Comparison of ENCODE assay signal across 11 cellular contexts in genomic region chr9:107738789-107739188, GRCh38.
DNase-seq lines count a peak whose midpoint lies in the region; TF ChIP-seq lines count a peak whose summit lies in the region.
"Had no signal": no experiment of that assay in that cellular context is flagged by ENCODE, and none has a peak within 500 bp of the region (broad histone marks: within the 10 kb centered on the region; RNA-seq: fewer than 3 reads in every experiment).

No MANE protein-coding gene starts in this region.

- no peak overlapping the region for H3K9ac ChIP-seq in mesendoderm (ENCODE audit: low read length)

- TF ChIP-seq EP300 in suprapubic skin (IDR thresholded peaks at IDR 0.05), result no peak

- intact Hi-C loops in ascending aorta (cut with DNase I), result loop anchor here (10.0 kb wide), 1 partner anchor 706 kb away; no protein-coding TSS in a partner anchor

- H3K23ac ChIP-seq in mesendoderm (ENCODE audit: low read length), result no peak overlapping the region

- no peak overlapping the region for H3K18ac ChIP-seq in mesendoderm (ENCODE audit: low read length)

- no peaks in the 10 kb centered on the region for H3K79me1 ChIP-seq in mesendoderm (ENCODE audit: low read length)

- H3K4me3 Mint-ChIP-seq in HFFc6, result peak overlapping the region; percentile 22; the same call in 1 of the 2 replicates
- no peak overlapping the region for H3K4me3 Mint-ChIP-seq in activated naive CD8-positive, alpha-beta T cell treated with anti-CD3 and anti-CD28 coated beads for 36 hours
- H3K4me3 Mint-ChIP-seq: activated naive CD8-positive, alpha-beta T cell treated with anti-CD3 and anti-CD28 coated beads, Interleukin-2, amount 10 ng/mL, durations not matched to agents 7 days and 5 days; endodermal cell had no signal

- no peak overlapping the region for H4K8ac ChIP-seq in mesendoderm (ENCODE audit: low read depth, low read length)

- no peak overlapping the region for H2BK15ac ChIP-seq in mesendoderm (replicated peaks; ENCODE audit: low read depth)

- H3K4me1 ChIP-seq in ascending aorta, result peaks cover 4 to 32% of the 10 kb centered on the region in 2 donors
- H3K4me1 ChIP-seq in suprapubic skin, result peaks cover 63% of the 10 kb centered on the region
- no peaks in the 10 kb centered on the region for H3K4me1 ChIP-seq in mesendoderm (ENCODE audit: control insufficient read depth, low read depth, low read length)

- 60% methylated on average over 2 of the region's 2 CpGs for WGBS in suprapubic skin
- WGBS in mesendoderm (ENCODE audit: extremely low coverage, insufficient coverage, low lambda C conversion rate), result no CpG with 5 or more reads among the region's 2 CpGs

- H3K9me3 ChIP-seq in ascending aorta (no peaks in the 10 kb centered on the region), suprapubic skin (no peaks in the 10 kb centered on the region)

- no peaks in the 10 kb centered on the region; the same call in 1 of the 2 replicates for H3K27me3 Mint-ChIP-seq in HFFc6 (ENCODE audit: insufficient read depth)
- H3K27me3 Mint-ChIP-seq in activated naive CD8-positive, alpha-beta T cell treated with anti-CD3 and anti-CD28 coated beads for 36 hours, result no peaks in the 10 kb centered on the region
- H3K27me3 Mint-ChIP-seq: activated naive CD8-positive, alpha-beta T cell treated with anti-CD3 and anti-CD28 coated beads, Interleukin-2, amount 10 ng/mL, durations not matched to agents 7 days and 5 days had no signal

- H3K36me3 Mint-ChIP-seq in HFFc6 (ENCODE audit: low read depth), result no peaks in the 10 kb centered on the region
- no peaks in the 10 kb centered on the region for H3K36me3 Mint-ChIP-seq in activated naive CD8-positive, alpha-beta T cell treated with anti-CD3 and anti-CD28 coated beads for 36 hours
- H3K36me3 Mint-ChIP-seq: activated naive CD8-positive, alpha-beta T cell treated with anti-CD3 and anti-CD28 coated beads, Interleukin-2, amount 10 ng/mL, durations not matched to agents 7 days and 5 days had no signal

- peak overlapping the region; percentile 77 to 87 for H3K27ac ChIP-seq in ascending aorta
- H3K27ac ChIP-seq in suprapubic skin, result peak overlapping the region; percentile 85
- no peak overlapping the region for H3K27ac ChIP-seq in mesendoderm (ENCODE audit: low read depth, low read length)

- H3K27ac Mint-ChIP-seq in HFFc6, result peak overlapping the region; percentile 97
- no peak overlapping the region for H3K27ac Mint-ChIP-seq in activated naive CD8-positive, alpha-beta T cell treated with anti-CD3 and anti-CD28 coated beads for 36 hours
- H3K27ac Mint-ChIP-seq: activated naive CD8-positive, alpha-beta T cell treated with anti-CD3 and anti-CD28 coated beads, Interleukin-2, amount 10 ng/mL, durations not matched to agents 7 days and 5 days; endodermal cell had no signal

- no peak overlapping the region for H3K4ac ChIP-seq in mesendoderm (ENCODE audit: low read depth, low read length)

- no peak for TF ChIP-seq POLR2A in suprapubic skin (IDR thresholded peaks at IDR 0.05)

- TF ChIP-seq CTCF in HFFc6 (IDR thresholded peaks at IDR 0.05) (no peak), ascending aorta (IDR thresholded peaks at IDR 0.05) (no peak), suprapubic skin (IDR thresholded peaks at IDR 0.05) (no peak)

- H3K56ac ChIP-seq in mesendoderm (ENCODE audit: low read length), result no peak overlapping the region

- no peaks in the 10 kb centered on the region for H3K27me3 ChIP-seq in ascending aorta
- H3K27me3 ChIP-seq in suprapubic skin, result no peaks in the 10 kb centered on the region
- H3K27me3 ChIP-seq in mesendoderm (ENCODE audit: insufficient read depth, low read length, poor library complexity), result no peaks in the 10 kb centered on the region

- H3K9me3 Mint-ChIP-seq in HFFc6, result no peaks in the 10 kb centered on the region
- no peaks in the 10 kb centered on the region for H3K9me3 Mint-ChIP-seq in activated naive CD8-positive, alpha-beta T cell treated with anti-CD3 and anti-CD28 coated beads for 36 hours
- H3K9me3 Mint-ChIP-seq: endodermal cell had no signal

- no peak overlapping the region for H2AK5ac ChIP-seq in mesendoderm (ENCODE audit: low read length)

- H3K79me2 ChIP-seq in mesendoderm (ENCODE audit: control insufficient read depth, insufficient read depth, low read length), result no peaks in the 10 kb centered on the region

- DNase-seq in HFFc6 (peak; percentile 52), ascending aorta (ENCODE audit: low spot score in 2 of 2) (no peak), kidney tubule cell (ENCODE audit: low spot score) (peak; percentile 8), suprapubic skin (ENCODE audit: low spot score in 2 of 2) (no peak), mesendoderm (no peak), NCI-H1417 (lab: John Stamatoyannopoulos, UW) (no peak)
- no peak for DNase-seq in activated CD4-positive, alpha-beta T cell treated with anti-CD3 and anti-CD28 coated beads for 1 hour
- DNase-seq in activated naive CD8-positive, alpha-beta T cell treated with anti-CD3 and anti-CD28 coated beads for 36 hours, result no peak
- DNase-seq: activated CD4-positive, alpha-beta T cell treated with anti-CD3 and anti-CD28 coated beads for 48 hours; activated naive CD8-positive, alpha-beta T cell treated with anti-CD3 and anti-CD28 coated beads, Interleukin-2, amount 10 ng/mL, durations not matched to agents 7 days and 5 days; endodermal cell had no signal

- H3K4me2 ChIP-seq in mesendoderm (ENCODE audit: low read length), result no peak overlapping the region

- peaks cover 68% of the 10 kb centered on the region for H3K4me1 Mint-ChIP-seq in HFFc6 (ENCODE audit: low read depth)
- no peaks in the 10 kb centered on the region for H3K4me1 Mint-ChIP-seq in activated naive CD8-positive, alpha-beta T cell treated with anti-CD3 and anti-CD28 coated beads for 36 hours
- H3K4me1 Mint-ChIP-seq: activated naive CD8-positive, alpha-beta T cell treated with anti-CD3 and anti-CD28 coated beads, Interleukin-2, amount 10 ng/mL, durations not matched to agents 7 days and 5 days; endodermal cell had no signal

- no peaks in the 10 kb centered on the region for H3K36me3 ChIP-seq in ascending aorta
- H3K36me3 ChIP-seq in suprapubic skin, result no peaks in the 10 kb centered on the region
- H3K36me3 ChIP-seq in mesendoderm (ENCODE audit: control insufficient read depth, insufficient read depth, low read length), result no peaks in the 10 kb centered on the region

- H4K5ac ChIP-seq in mesendoderm (ENCODE audit: low read length), result no peak overlapping the region

- no peak overlapping the region for H3K4me3 ChIP-seq in ascending aorta
- H3K4me3 ChIP-seq in suprapubic skin, result no peak overlapping the region
- no peak overlapping the region for H3K4me3 ChIP-seq in mesendoderm (ENCODE audit: low read length)

- H2BK5ac ChIP-seq in mesendoderm (ENCODE audit: low read length), result no peak overlapping the region

- no peak overlapping the region for H2BK120ac ChIP-seq in mesendoderm (ENCODE audit: low read depth, low read length)

Comparison
In these comparisons a context has a peak if more than half of its experiments do, and no peak if none do; other contexts are left out.
1. DNase-seq: peak in HFFc6 (single experiment) and kidney tubule cell (single experiment); none in ascending aorta (0 of 2), suprapubic skin (0 of 2), activated CD4-positive, alpha-beta T cell treated with anti-CD3 and anti-CD28 coated beads for 1 hour (single experiment), activated naive CD8-positive, alpha-beta T cell treated with anti-CD3 and anti-CD28 coated beads for 36 hours (single experiment), mesendoderm (single experiment) and NCI-H1417 (0 of 3).